ENCODE assay signal across 32 cellular contexts in the genomic region with DNA sequence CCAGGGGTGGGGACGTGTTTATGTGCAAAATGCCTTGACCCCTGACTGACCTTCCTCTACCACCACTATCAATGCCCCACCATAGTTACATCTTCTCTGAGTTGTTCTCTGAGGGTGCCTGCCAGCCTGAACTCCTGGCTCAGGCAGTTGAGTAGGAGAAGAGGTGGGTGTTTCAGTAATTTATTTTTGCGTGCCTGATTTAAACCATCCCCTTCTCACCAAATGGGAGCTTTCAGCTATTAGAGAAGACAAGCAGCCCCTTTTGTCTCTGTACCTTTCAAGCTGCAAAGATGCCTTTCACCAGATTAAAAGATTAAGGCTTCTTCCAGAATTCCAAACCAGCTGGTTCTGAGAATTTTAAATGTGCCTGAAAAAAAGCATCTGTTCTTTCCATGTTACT.
DNase-seq lines count a peak whose midpoint lies in the region; ATAC-seq and TF ChIP-seq lines count a peak whose summit lies in the region.
"Had no signal": no experiment of that assay in that cellular context is flagged by ENCODE, and none has a peak within 500 bp of the region (broad histone marks: within the 10 kb centered on the region; RNA-seq: fewer than 3 reads in every experiment).

No MANE protein-coding gene starts in this region.

- no peak overlapping the region for H2BK12ac ChIP-seq in neuronal stem cell (ENCODE audit: low read length)

- peak overlapping the region; percentile 65 for H3K27ac ChIP-seq in neuronal stem cell (replicated peaks; ENCODE audit: low read length)
- H3K27ac ChIP-seq: BLaER1 treated with 17β-estradiol and CSF1 and Interleukin-3, amounts not matched to agents 10 nM and 100 nM; foreskin keratinocyte; heart right ventricle; HL-60; ovary; transverse colon had no signal

- H3K36me3 Mint-ChIP-seq in brain, result no peaks in the 10 kb centered on the region

- peaks cover 0 to 18% (median 10%) of the 10 kb centered on the region in 5 experiments for H3K9me3 Mint-ChIP-seq in brain

- no peak overlapping the region for H4K8ac ChIP-seq in neuronal stem cell (ENCODE audit: low read depth, low read length)

- H3K36me3 ChIP-seq in neuronal stem cell (replicated peaks in 1 of 2; ENCODE audit: control insufficient read depth in 2 of 2, insufficient read depth in 2 of 2, low read length in 2 of 2), result peaks cover 0 to 2% of the 10 kb centered on the region in 2 donors
- H3K36me3 ChIP-seq: BLaER1 treated with 17β-estradiol and CSF1 and Interleukin-3, amounts not matched to agents 10 nM and 100 nM; esophagus muscularis mucosa; heart right ventricle; ovary; transverse colon had no signal

- H3K4me3 ChIP-seq in neuronal stem cell (ENCODE audit: low read length in 2 of 2), result no peak overlapping the region
- H3K4me3 ChIP-seq: BLaER1 treated with 17β-estradiol and CSF1 and Interleukin-3, amounts not matched to agents 10 nM and 100 nM; esophagus muscularis mucosa; GM12878; heart right ventricle; ovary; transverse colon had no signal

- WGBS in neuronal stem cell (ENCODE audit: extremely low coverage in 2 of 2, insufficient read length in 2 of 2, insufficient replicate concordance in 1 of 2), 2 donors, result no CpG with 5 or more reads among the region's 2 CpGs

- no peak overlapping the region for H3K14ac ChIP-seq in neuronal stem cell (ENCODE audit: low read length)

- no peak overlapping the region for H3K18ac ChIP-seq in neuronal stem cell (ENCODE audit: low read length)

- no peak overlapping the region for H4K91ac ChIP-seq in neuronal stem cell (ENCODE audit: low read depth, low read length, poor library complexity)

- no peak overlapping the region for H3K23ac ChIP-seq in neuronal stem cell (ENCODE audit: low read depth, low read length, poor library complexity)

- peak overlapping the region; percentile 72 to 96 (median 87) for H3K27ac Mint-ChIP-seq in brain
- H3K27ac Mint-ChIP-seq: activated CD4-positive, alpha-beta memory T cell treated with anti-CD3 and anti-CD28 coated beads for 36 hours; activated naive CD8-positive, alpha-beta T cell; dendritic cell treated with granulocyte-macrophage colony-stimulating factor and Interleukin-4, amounts not matched to agents 40 ng/mL and 50 ng/mL, for 4 days; HFFc6 had no signal

- peaks cover 7 to 18% of the 10 kb centered on the region in 2 donors for H3K9me3 ChIP-seq in neuronal stem cell (replicated peaks in 1 of 2; ENCODE audit: control insufficient read depth in 2 of 2, insufficient read depth in 1 of 2, low read depth in 1 of 2, low read length in 2 of 2)
- H3K9me3 ChIP-seq: ovary, transverse colon had no signal

- no peak overlapping the region for H2AK5ac ChIP-seq in neuronal stem cell (ENCODE audit: low read depth, low read length)

- no peak overlapping the region for H2BK5ac ChIP-seq in neuronal stem cell (ENCODE audit: low read length)

- H3K4me1 Mint-ChIP-seq in brain, result peaks cover 54% of the 10 kb centered on the region

- H3K4me1 ChIP-seq in neuronal stem cell (ENCODE audit: control insufficient read depth in 2 of 2, insufficient read depth in 1 of 2, low read depth in 1 of 2, low read length in 2 of 2), result peaks cover 5 to 10% of the 10 kb centered on the region in 2 donors
- H3K4me1 ChIP-seq: transverse colon had no signal

- no peak overlapping the region for H2BK120ac ChIP-seq in neuronal stem cell (ENCODE audit: low read depth, low read length)

- H2BK15ac ChIP-seq in neuronal stem cell (ENCODE audit: low read length), result no peak overlapping the region

- peak overlapping the region; percentile 85 for H2AFZ ChIP-seq in neuronal stem cell (ENCODE audit: low read length)

- H3K4me3 Mint-ChIP-seq in brain, result peak overlapping the region in 3 of 5 experiments; percentile 26 to 67 (median 48)
- H3K4me3 Mint-ChIP-seq: activated CD4-positive, alpha-beta memory T cell treated with anti-CD3 and anti-CD28 coated beads for 36 hours; activated naive CD8-positive, alpha-beta T cell; dendritic cell treated with granulocyte-macrophage colony-stimulating factor and Interleukin-4, amounts not matched to agents 40 ng/mL and 50 ng/mL, for 4 days; HFFc6 had no signal

- H3K4ac ChIP-seq in neuronal stem cell (ENCODE audit: low read length), result no peak overlapping the region

- H3K27me3 Mint-ChIP-seq in brain, result peaks cover 28% of the 10 kb centered on the region
- H3K27me3 Mint-ChIP-seq: activated CD4-positive, alpha-beta memory T cell treated with anti-CD3 and anti-CD28 coated beads for 36 hours; activated naive CD8-positive, alpha-beta T cell had no signal

- no peak overlapping the region for H3K9ac ChIP-seq in neuronal stem cell (ENCODE audit: low read depth, low read length, poor library complexity)
- H3K9ac ChIP-seq: BLaER1 treated with 17β-estradiol and CSF1 and Interleukin-3, amounts not matched to agents 10 nM and 100 nM had no signal

- ATAC-seq in HG02852 (IDR thresholded peaks at IDR 0.05; ENCODE audit: unreplicated experiment), result no peak
- ATAC-seq: activated CD4-positive, CD25-positive, alpha-beta regulatory T cell treated with anti-CD3 and anti-CD28 coated beads, Interleukin-2, amount 50 U/mL, for 24 hours; foreskin keratinocyte; GM12878; heart right ventricle; left cardiac atrium; Panc1 had no signal

- H3K4me2 ChIP-seq in neuronal stem cell (ENCODE audit: insufficient read depth, low read length, poor library complexity, severe bottlenecking), result peak overlapping the region; percentile 23
- H3K4me2 ChIP-seq: BLaER1 treated with 17β-estradiol and CSF1 and Interleukin-3, amounts not matched to agents 10 nM and 100 nM had no signal

- no peaks in the 10 kb centered on the region for H3K79me1 ChIP-seq in neuronal stem cell (ENCODE audit: low read depth, low read length)

- no peaks in the 10 kb centered on the region for H3K27me3 ChIP-seq in neuronal stem cell (ENCODE audit: control insufficient read depth in 3 of 3, insufficient read depth in 3 of 3, low read depth in 1 of 3, low read length in 3 of 3)
- H3K27me3 ChIP-seq: BLaER1 treated with 17β-estradiol and CSF1 and Interleukin-3, amounts not matched to agents 10 nM and 100 nM; esophagus muscularis mucosa; foreskin keratinocyte; heart right ventricle; ovary; transverse colon had no signal

- TF ChIP-seq CTCF in brain (conservative IDR thresholded peaks at IDR 0.05), result no peak

- DNase-seq in D341Med (ENCODE audit: low spot score), result peak; percentile 46
- DNase-seq in NCI-H82 treated with DMSO at 0.1 percent for 48 hours (lab: John Stamatoyannopoulos, UW; ENCODE audit: unreplicated experiment), result peak; percentile 31
- peak; percentile 59 for DNase-seq in neuronal stem cell (ENCODE audit: low spot score)
- no peak for DNase-seq in NCI-H1092 (lab: John Stamatoyannopoulos, UW)
- no peak for DNase-seq in DMS153 treated with DMSO at 0.1 percent for 48 hours (lab: John Stamatoyannopoulos, UW; ENCODE audit: unreplicated experiment)
- DNase-seq: activated CD4-positive, alpha-beta memory T cell treated with anti-CD3 and anti-CD28 coated beads for 36 hours; activated CD8-positive, alpha-beta memory T cell treated with anti-CD3 and anti-CD28 coated beads, Interleukin-2, amount 50 U/mL, for 4 hours; central memory CD4-positive, alpha-beta T cell; foreskin keratinocyte; heart right ventricle; HFFc6; Kasumi-1; left cardiac atrium; mesendoderm; NCI-H1694; NCI-H2171 treated with DMSO at 0.1 percent for 48 hours; NCI-H510A treated with DMSO at 0.1 percent for 48 hours; ovary; SHP77; SW 1271; T1000; transverse colon had no signal

Comparison
In these comparisons a context has a peak if more than half of its experiments do, and no peak if none do; other contexts are left out.
1. DNase-seq: peak in D341Med (single experiment), NCI-H82 treated with DMSO at 0.1 percent for 48 hours (single experiment) and neuronal stem cell (single experiment); none in NCI-H1092 (single experiment) and DMS153 treated with DMSO at 0.1 percent for 48 hours (single experiment).